In genomic region chr19:29851769-29852521, GRCh38 we compare ENCODE assay signal across 12 cellular contexts. TPM values are rescaled to one million over a fixed set of nuclear protein-coding genes. Genes with fewer than 3 reads are reported as not detected.
DNase-seq lines count a peak whose midpoint lies in the region; ATAC-seq, FAIRE-seq and TF ChIP-seq lines count a peak whose summit lies in the region.
"Had no signal": no experiment of that assay in that cellular context is flagged by ENCODE, and none has a peak within 500 bp of the region (broad histone marks: within the 10 kb centered on the region; RNA-seq: fewer than 3 reads in every experiment).

No MANE protein-coding gene starts in this region.

- H3K4me3 ChIP-seq in osteoblast (ENCODE audit: insufficient read depth, low read length) = no peak overlapping the region
- H3K4me3 ChIP-seq: PC-9 had no signal

- ATAC-seq in GM18868 (IDR thresholded peaks at IDR 0.05; ENCODE audit: unreplicated experiment) = peak; percentile 85
- ATAC-seq in HG02571 (IDR thresholded peaks at IDR 0.05; ENCODE audit: unreplicated experiment) = peak; percentile 56
- peak; percentile 81 for ATAC-seq in HG03565 (IDR thresholded peaks at IDR 0.05; ENCODE audit: unreplicated experiment)

- no peak for FAIRE-seq in H54 (lab: Jason Lieb, UNC)
- FAIRE-seq: endometrium had no signal

- DNase-seq in CD14-positive monocyte (ENCODE audit: low spot score) (peak; percentile 12), 8988T (no peak), H54 (ENCODE audit: insufficient read length, low spot score) (no peak), osteoblast (ENCODE audit: insufficient read length, low spot score, missing footprints) (no peak), amniotic stem cell (lab: John Stamatoyannopoulos, UW) (no peak)
- DNase-seq: C1 segment of cervical spinal cord, PC-9, T1000 had no signal

- no peaks in the 10 kb centered on the region for H3K36me3 Mint-ChIP-seq in CD14-positive monocyte

- no peaks in the 10 kb centered on the region for H3K79me2 ChIP-seq in osteoblast (ENCODE audit: insufficient read depth, low read length)

- H3K27ac Mint-ChIP-seq in CD14-positive monocyte = no peak overlapping the region

- H3K9me3 ChIP-seq in osteoblast (ENCODE audit: low read depth, low read length) = no peaks in the 10 kb centered on the region

- H3K27me3 ChIP-seq in osteoblast (ENCODE audit: insufficient read depth, low read length) = no peaks in the 10 kb centered on the region

- TF ChIP-seq POLR2A in H54 (IDR thresholded peaks at IDR 0.05; ENCODE audit: low read depth, low read length) = no peak

- no peaks in the 10 kb centered on the region for H3K4me1 ChIP-seq in osteoblast (ENCODE audit: insufficient read depth, low read length)

- intact Hi-C loops in CD14-positive monocyte (cut with micrococcal nuclease) = no loop called here

- no peaks in the 10 kb centered on the region for H4K20me1 ChIP-seq in osteoblast (ENCODE audit: insufficient read depth, low read length)

- TF ChIP-seq CTCF in CD14-positive monocyte (IDR thresholded peaks at IDR 0.05) = no peak
- TF ChIP-seq CTCF in osteoblast (IDR thresholded peaks at IDR 0.05; ENCODE audit: extremely low read depth, low read depth, low read length) = no peak

- no peak overlapping the region for H2AFZ ChIP-seq in osteoblast (ENCODE audit: low read length)
- H2AFZ ChIP-seq: PC-9 had no signal

- H3K27me3 Mint-ChIP-seq in CD14-positive monocyte (ENCODE audit: low read depth in 3 of 3) = peaks cover 4 to 18% (median 14%) of the 10 kb centered on the region in 3 donors

- no peak overlapping the region for H3K27ac ChIP-seq in osteoblast (ENCODE audit: low read depth, low read length)
- H3K27ac ChIP-seq: PC-9 had no signal

- no peaks in the 10 kb centered on the region for H3K36me3 ChIP-seq in osteoblast (ENCODE audit: insufficient read depth, low read length)

- no peak overlapping the region for H3K4me2 ChIP-seq in osteoblast (ENCODE audit: insufficient read depth, low read length)
- H3K4me2 ChIP-seq: PC-9 had no signal

- no peak overlapping the region for H3K4me3 Mint-ChIP-seq in CD14-positive monocyte

- no peaks in the 10 kb centered on the region for H3K4me1 Mint-ChIP-seq in CD14-positive monocyte

- H3K9me3 Mint-ChIP-seq in CD14-positive monocyte = no peaks in the 10 kb centered on the region

RNA-seq across cellular contexts. Expression of gene CCNE1, which starts 40.2 kb away (rescaled TPM):
- not detected for polyA plus RNA-seq in CD14-positive monocyte
- total RNA-seq in osteoblast = 4.7 and 5.0 TPM in 2 replicates
